Comparison of ENCODE assay signal across 28 cellular contexts in genomic region chr17:64318068-64318467, GRCh38.
"Had no signal": no experiment of that assay in that cellular context is flagged by ENCODE, and none has a peak within 500 bp of the region (broad histone marks: within the 10 kb centered on the region; RNA-seq: fewer than 3 reads in every experiment).

No MANE protein-coding gene starts in this region.

- FAIRE-seq: keratinocyte, pancreas had no signal

- H3K9me3 Mint-ChIP-seq: dendritic cell treated with granulocyte-macrophage colony-stimulating factor and Interleukin-4, amounts not matched to agents 40 ng/mL and 50 ng/mL, for 4 days; memory B cell; mesothelial cell of epicardium; naive B cell; natural killer cell treated with Interleukin-12 subunit alpha and Interleukin-12 subunit beta and Interleukin-15 and Interleukin-18, amount 100 ng/mL, for 72 hours; neural crest cell; stimulated activated naive CD8-positive, alpha-beta T cell treated with anti-CD3 and anti-CD28 coated beads, Interleukin-15, amount 100 ng/mL, for 72 hours; type B pancreatic cell had no signal

- H3K4me1 Mint-ChIP-seq: neural crest cell had no signal

- DNase-seq: colonic mucosa; effector memory CD4-positive, alpha-beta T cell; erythroblast; esophagus squamous epithelium; foreskin melanocyte; left ventricle myocardium superior; mucosa of descending colon; naive B cell; pancreas; stimulated activated CD4-positive, alpha-beta T cell treated with anti-CD3 and anti-CD28 coated beads, Interleukin-12 subunit alpha, Interleukin-12 subunit beta, amount 100 ng/mL, for 4 hours; stimulated activated CD4-positive, alpha-beta T cell treated with anti-CD3 and anti-CD28 coated beads, Interleukin-1b, Interleukin-23, amount 100 ng/mL, for 48 hours; stimulated activated CD4-positive, alpha-beta T cell treated with anti-CD3 and anti-CD28 coated beads, Interleukin-4, amount 100 ng/mL, for 1 hour; stimulated activated CD8-positive, alpha-beta memory T cell treated with anti-CD3 and anti-CD28 coated beads, Interleukin-4, amount 100 ng/mL, for 48 hours; stimulated activated naive CD4-positive, alpha-beta T cell; stimulated activated naive CD8-positive, alpha-beta T cell treated with anti-CD3 and anti-CD28 coated beads, Interleukin-15, amount 100 ng/mL, for 72 hours; substantia nigra; testis; tibial artery had no signal

- H3K4me2 ChIP-seq: smooth muscle cell had no signal

- H3K27ac Mint-ChIP-seq: dendritic cell treated with granulocyte-macrophage colony-stimulating factor and Interleukin-4, amounts not matched to agents 40 ng/mL and 50 ng/mL, for 4 days; memory B cell; mesothelial cell of epicardium; natural killer cell treated with Interleukin-12 subunit alpha and Interleukin-12 subunit beta and Interleukin-15 and Interleukin-18, amount 100 ng/mL, for 72 hours; type B pancreatic cell had no signal

- H3K27me3 ChIP-seq: colonic mucosa, neutrophil, pancreas, testis had no signal

- H3K27ac ChIP-seq: colonic mucosa, neutrophil, pancreas, testis, tibial artery had no signal

- H3K4me3 Mint-ChIP-seq: dendritic cell treated with granulocyte-macrophage colony-stimulating factor and Interleukin-4, amounts not matched to agents 40 ng/mL and 50 ng/mL, for 4 days; memory B cell; mesothelial cell of epicardium; natural killer cell treated with Interleukin-12 subunit alpha and Interleukin-12 subunit beta and Interleukin-15 and Interleukin-18, amount 100 ng/mL, for 72 hours; neural crest cell; stimulated activated naive CD8-positive, alpha-beta T cell treated with anti-CD3 and anti-CD28 coated beads, Interleukin-15, amount 100 ng/mL, for 72 hours; type B pancreatic cell had no signal

- H3K36me3 Mint-ChIP-seq: mesothelial cell of epicardium; natural killer cell treated with Interleukin-12 subunit alpha and Interleukin-12 subunit beta and Interleukin-15 and Interleukin-18, amount 100 ng/mL, for 72 hours; type B pancreatic cell had no signal

- H3K4me3 ChIP-seq: colonic mucosa, esophagus squamous epithelium, lung, mucosa of descending colon, pancreas, smooth muscle cell, testis, tibial artery had no signal

- H3K27me3 Mint-ChIP-seq: natural killer cell treated with Interleukin-12 subunit alpha and Interleukin-12 subunit beta and Interleukin-15 and Interleukin-18, amount 100 ng/mL, for 72 hours; stimulated activated naive CD8-positive, alpha-beta T cell treated with anti-CD3 and anti-CD28 coated beads, Interleukin-15, amount 100 ng/mL, for 72 hours; type B pancreatic cell had no signal

- H3K9me3 ChIP-seq: colonic mucosa, esophagus squamous epithelium, mucosa of descending colon, neutrophil, pancreas, testis, tibial artery had no signal

- H3K4me1 ChIP-seq: colonic mucosa, pancreas had no signal

- H3K36me3 ChIP-seq: colonic mucosa, esophagus squamous epithelium, pancreas, tibial artery had no signal
